Comparison of ENCODE assay signal across 1 cellular context in genomic region chr12:51377099-51377984, GRCh38.
TF ChIP-seq lines count a peak whose summit lies in the region.

No MANE protein-coding gene starts in this region.

TF ChIP-seq in K562, 482 proteins besides CTCF, POLR2A, EP300 and RAD21:
- TF ChIP-seq SMC3 (conservative IDR thresholded peaks at IDR 0.05; ENCODE audit: insufficient read depth, low read depth, low read length) (0 out of 2 replicates have a peak, but pooled peaks have one; percentile 7), ZFP1 (CRISPR knock-in tag; IDR thresholded peaks at IDR 0.05) (no peak)
TF ChIP-seq in K562: peak in this region for 1.
